ENCODE assay signal across 15 cellular contexts in the genomic region with DNA sequence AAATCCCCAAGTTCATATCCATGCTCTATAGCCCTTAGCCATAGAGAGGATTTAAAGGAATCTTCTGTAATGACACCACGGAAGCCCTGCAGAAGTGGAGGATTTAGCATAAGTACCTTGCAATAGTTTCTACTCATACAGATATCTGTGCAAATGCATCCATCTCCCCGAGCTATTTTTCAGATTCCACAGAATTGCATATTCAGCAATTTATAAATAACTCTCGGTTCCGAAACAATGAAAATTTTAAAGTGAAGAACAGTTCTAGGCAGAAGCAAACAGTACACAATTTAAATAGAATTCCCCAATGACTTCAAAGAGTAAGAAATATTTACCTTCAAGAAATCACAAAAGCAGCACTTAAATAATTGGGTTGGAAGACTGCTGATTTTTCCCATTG. TPM values are rescaled to one million over a fixed set of nuclear protein-coding genes. Genes with fewer than 3 reads are reported as not detected.
A peak's percentile ranks its signal among the peaks of the same experiment; 100 is the strongest.
DNase-seq lines count a peak whose midpoint lies in the region; ATAC-seq, FAIRE-seq and TF ChIP-seq lines count a peak whose summit lies in the region.
"Had no signal": no experiment of that assay in that cellular context is flagged by ENCODE, and none has a peak within 500 bp of the region (broad histone marks: within the 10 kb centered on the region; RNA-seq: fewer than 3 reads in every experiment).

No MANE protein-coding gene starts in this region.

- no peak overlapping the region for H3K27ac Mint-ChIP-seq in nephron progenitor cell
- no peak overlapping the region for H3K27ac Mint-ChIP-seq in activated CD4-positive, alpha-beta T cell treated with anti-CD3 and anti-CD28 coated beads, Interleukin-2, amount 10 ng/mL, durations not matched to agents 7 days and 5 days
- H3K27ac Mint-ChIP-seq: activated CD8-positive, alpha-beta T cell treated with anti-CD3 and anti-CD28 coated beads for 36 hours had no signal

- no peaks in the 10 kb centered on the region for H4K20me1 ChIP-seq in mammary epithelial cell (ENCODE audit: insufficient read depth, low read length)

- H3K36me3 ChIP-seq in breast epithelium: no peaks in the 10 kb centered on the region
- no peaks in the 10 kb centered on the region for H3K36me3 ChIP-seq in mammary epithelial cell (ENCODE audit: insufficient read depth, low read length)
- H3K36me3 ChIP-seq in muscle layer of duodenum (ENCODE audit: control insufficient read depth in 1 of 2, insufficient read depth in 2 of 2, low read length in 2 of 2): no peaks in the 10 kb centered on the region
- H3K36me3 ChIP-seq in tibial nerve: no peaks in the 10 kb centered on the region

- DNase-seq in breast epithelium (ENCODE audit: low spot score in 2 of 2) (no peak), mammary epithelial cell (no peak), tibial nerve (ENCODE audit: low spot score in 2 of 2) (no peak), nephron progenitor cell (no peak)
- DNase-seq in activated CD4-positive, alpha-beta T cell treated with anti-CD3 and anti-CD28 coated beads, Interleukin-2, amount 10 ng/mL, durations not matched to agents 7 days and 5 days: no peak
- DNase-seq: amniotic stem cell; COR-L47; NCI-H1105; stimulated activated CD4-positive, alpha-beta T cell treated with anti-CD3 and anti-CD28 coated beads, Interleukin-12 subunit alpha, Interleukin-12 subunit beta, amount 100 ng/mL, for 4 hours had no signal

- FAIRE-seq in endometrium (lab: Jason Lieb, UNC): peak; percentile 18
- FAIRE-seq: G401.6 had no signal

- no peaks in the 10 kb centered on the region for H3K9me3 ChIP-seq in breast epithelium
- H3K9me3 ChIP-seq in mammary epithelial cell (replicated peaks; ENCODE audit: insufficient read depth, low read length): no peaks in the 10 kb centered on the region
- no peaks in the 10 kb centered on the region for H3K9me3 ChIP-seq in muscle layer of duodenum (ENCODE audit: control insufficient read depth in 1 of 2, low read length in 2 of 2)
- H3K9me3 ChIP-seq in tibial nerve: no peaks in the 10 kb centered on the region

- H3K27ac ChIP-seq in breast epithelium: peak overlapping the region; percentile 28 to 61
- H3K27ac ChIP-seq in mammary epithelial cell (ENCODE audit: insufficient read depth, low read depth, low read length): no peak overlapping the region
- H3K27ac ChIP-seq in muscle layer of duodenum (ENCODE audit: low read length): peak overlapping the region; percentile 34
- peak overlapping the region in 2 of 4 donors; percentile 56 to 70 for H3K27ac ChIP-seq in tibial nerve

- in situ Hi-C loops in mammary epithelial cell (cut with MboI; ENCODE audit: low sequenced_read_pairs in 2 of 2): loop anchor here (25.0 kb wide), 2 partner anchors 518 to 543 kb away; no protein-coding TSS in a partner anchor

- BruUV-seq in mammary epithelial cell (replicated peaks; lab: Mats Ljungman, UMichigan): no TSS peak

- no peak for ATAC-seq in HG03432 (IDR thresholded peaks at IDR 0.05; ENCODE audit: unreplicated experiment)
- ATAC-seq: activated CD8-positive, alpha-beta T cell treated with anti-CD3 and anti-CD28 coated beads for 36 hours; HCT116 had no signal

- H3K9ac ChIP-seq in mammary epithelial cell (ENCODE audit: insufficient read depth, low read length): no peak overlapping the region

- peaks cover 10% of the 10 kb centered on the region for H3K9me3 Mint-ChIP-seq in nephron progenitor cell
- H3K9me3 Mint-ChIP-seq in activated CD4-positive, alpha-beta T cell treated with anti-CD3 and anti-CD28 coated beads, Interleukin-2, amount 10 ng/mL, durations not matched to agents 7 days and 5 days: peaks cover 3% of the 10 kb centered on the region
- H3K9me3 Mint-ChIP-seq: activated CD8-positive, alpha-beta T cell treated with anti-CD3 and anti-CD28 coated beads for 36 hours had no signal

- CTCF ChIA-PET in mammary epithelial cell (lab: Charles Lee; ENCODE audit: low non-redundant PET): no interaction called here
- CTCF ChIA-PET in activated CD4-positive, alpha-beta T cell treated with anti-CD3 and anti-CD28 coated beads, Interleukin-2, amount 10 ng/mL, durations not matched to agents 7 days and 5 days (lab: Charles Lee): interaction anchor here (2.3 kb wide), 1 partner anchor 17 kb away, joined by 6 read pairs; no protein-coding TSS in a partner anchor

- no peak for TF ChIP-seq POLR2A in breast epithelium (IDR thresholded peaks at IDR 0.05)
- TF ChIP-seq POLR2A in tibial nerve (IDR thresholded peaks at IDR 0.05): no peak

- peaks cover 5% of the 10 kb centered on the region for H3K36me3 Mint-ChIP-seq in nephron progenitor cell (ENCODE audit: low read depth)
- H3K36me3 Mint-ChIP-seq in activated CD4-positive, alpha-beta T cell treated with anti-CD3 and anti-CD28 coated beads, Interleukin-2, amount 10 ng/mL, durations not matched to agents 7 days and 5 days (ENCODE audit: low read depth): no peaks in the 10 kb centered on the region

- no peak overlapping the region for H3K4me2 ChIP-seq in mammary epithelial cell (ENCODE audit: insufficient read depth, low read depth, low read length)

- no peaks in the 10 kb centered on the region for H3K79me2 ChIP-seq in mammary epithelial cell (ENCODE audit: insufficient read depth, low read length)

- peaks cover 11% of the 10 kb centered on the region for H3K27me3 Mint-ChIP-seq in nephron progenitor cell (ENCODE audit: low read depth, poor library complexity)
- no peaks in the 10 kb centered on the region for H3K27me3 Mint-ChIP-seq in activated CD4-positive, alpha-beta T cell treated with anti-CD3 and anti-CD28 coated beads, Interleukin-2, amount 10 ng/mL, durations not matched to agents 7 days and 5 days
- H3K27me3 Mint-ChIP-seq: activated CD8-positive, alpha-beta T cell treated with anti-CD3 and anti-CD28 coated beads for 36 hours had no signal

- H3K27me3 ChIP-seq in breast epithelium (no peaks in the 10 kb centered on the region), mammary epithelial cell (ENCODE audit: insufficient read depth, low read length) (no peaks in the 10 kb centered on the region), muscle layer of duodenum (ENCODE audit: low read depth, low read length) (no peaks in the 10 kb centered on the region), tibial nerve (no peaks in the 10 kb centered on the region)

- H3K4me3 ChIP-seq in breast epithelium (peak overlapping the region; percentile 40 to 60 (median 45)), mammary epithelial cell (replicated peaks in 1 of 3; ENCODE audit: insufficient read depth in 1 of 3, low read depth in 2 of 3, low read length in 3 of 3) (no peak overlapping the region), muscle layer of duodenum (ENCODE audit: low read depth in 1 of 2, low read length in 2 of 2) (peak overlapping the region; percentile 45 to 48), tibial nerve (peak overlapping the region in 3 of 4 donors; percentile 9 to 42 (median 10))

- TF ChIP-seq EP300 in tibial nerve (IDR thresholded peaks at IDR 0.05): no peak

- intact Hi-C loops in breast epithelium (cut with DNase I; ENCODE audit: low total_unique reads): loop anchor here (10.0 kb wide), 1 partner anchor 535 kb away; no protein-coding TSS in a partner anchor
- intact Hi-C loops in mammary epithelial cell (cut with micrococcal nuclease): loop anchor here (1.0 to 2.0 kb wide), 2 partner anchors 563 to 707 kb away; no protein-coding TSS in a partner anchor

- no peak overlapping the region for H2AFZ ChIP-seq in mammary epithelial cell (ENCODE audit: low read depth, low read length)

- no peak for TF ChIP-seq CTCF in breast epithelium (IDR thresholded peaks at IDR 0.05)
- TF ChIP-seq CTCF in mammary epithelial cell (conservative IDR thresholded peaks at IDR 0.05 in 1 of 2, IDR thresholded peaks at IDR 0.05 in 1 of 2; ENCODE audit: extremely low read depth in 1 of 2, insufficient read depth in 1 of 2, low read depth in 1 of 2, low read length in 2 of 2): no peak
- no peak for TF ChIP-seq CTCF in tibial nerve (IDR thresholded peaks at IDR 0.05)
- TF ChIP-seq CTCF in nephron progenitor cell (IDR thresholded peaks at IDR 0.05): no peak

- dilution Hi-C loops in mammary epithelial cell (cut with HindIII; ENCODE audit: low sequenced_read_pairs): no loop called here

- H3K4me1 Mint-ChIP-seq in nephron progenitor cell: peaks cover 25% of the 10 kb centered on the region
- peaks cover 43% of the 10 kb centered on the region for H3K4me1 Mint-ChIP-seq in activated CD4-positive, alpha-beta T cell treated with anti-CD3 and anti-CD28 coated beads, Interleukin-2, amount 10 ng/mL, durations not matched to agents 7 days and 5 days

- POLR2A ChIA-PET in activated CD4-positive, alpha-beta T cell treated with anti-CD3 and anti-CD28 coated beads, Interleukin-2, amount 10 ng/mL, durations not matched to agents 7 days and 5 days (lab: Charles Lee): no interaction called here

- H3K4me3 Mint-ChIP-seq in nephron progenitor cell: no peak overlapping the region
- H3K4me3 Mint-ChIP-seq in activated CD4-positive, alpha-beta T cell treated with anti-CD3 and anti-CD28 coated beads, Interleukin-2, amount 10 ng/mL, durations not matched to agents 7 days and 5 days: no peak overlapping the region
- H3K4me3 Mint-ChIP-seq: activated CD8-positive, alpha-beta T cell treated with anti-CD3 and anti-CD28 coated beads for 36 hours had no signal

- H3K4me1 ChIP-seq in breast epithelium (peaks cover 0 to 12% of the 10 kb centered on the region in 2 donors), mammary epithelial cell (ENCODE audit: insufficient read depth, low read length) (peaks cover 8% of the 10 kb centered on the region), muscle layer of duodenum (ENCODE audit: control insufficient read depth in 1 of 2, insufficient read depth in 2 of 2, low read length in 2 of 2) (peaks cover 0 to 22% of the 10 kb centered on the region in 2 donors), tibial nerve (peaks cover 0 to 47% (median 18%) of the 10 kb centered on the region in 4 donors)

- 16% methylated on average over 4 of the region's 4 CpGs for WGBS in mammary epithelial cell (ENCODE audit: low coverage, missing lambda C conversion rate)
- WGBS in tibial nerve, 2 donors: 8 to 20% methylated on average over 4 of the region's 4 CpGs

RNA-seq across cellular contexts. Expression of gene IGF1, which starts 0.4 kb away (rescaled TPM):
- total RNA-seq in breast epithelium (100 to 1,000 TPM in 2 of 3 donors, 10 to 100 TPM in 1; 56.6 to 108 (median 101) TPM), mammary epithelial cell (not detected), tibial nerve (100 to 1,000 TPM in 1 of 4 donors, 10 to 100 TPM in 3; 50.0 to 262 (median 78.1) TPM)
- polyA plus RNA-seq in mammary epithelial cell: not detected
- polyA minus RNA-seq in mammary epithelial cell: not detected
- total RNA-seq in activated CD4-positive, alpha-beta T cell treated with anti-CD3 and anti-CD28 coated beads, Interleukin-2, amount 10 ng/mL, durations not matched to agents 7 days and 5 days: under 1 TPM; 0.10 to 0.19 TPM

Comparison
In these comparisons a context has a peak if more than half of its experiments do, and no peak if none do; other contexts are left out.
1. H3K4me3 ChIP-seq: peak in breast epithelium (3 of 3), muscle layer of duodenum (2 of 2) and tibial nerve (3 of 4); none in mammary epithelial cell (0 of 3).
2. RNA of gene IGF1, which starts 0.4 kb away (total RNA-seq): 56.6 to 108 TPM in breast epithelium and 50.0 to 262 TPM in tibial nerve; 0.10 to 0.19 TPM in activated CD4-positive, alpha-beta T cell treated with anti-CD3 and anti-CD28 coated beads, Interleukin-2, amount 10 ng/mL, durations not matched to agents 7 days and 5 days and not detected in mammary epithelial cell; every median in the first group is over 10 times any median in the second.